ENCODE assay signal across 2 cellular contexts in the genomic region with DNA sequence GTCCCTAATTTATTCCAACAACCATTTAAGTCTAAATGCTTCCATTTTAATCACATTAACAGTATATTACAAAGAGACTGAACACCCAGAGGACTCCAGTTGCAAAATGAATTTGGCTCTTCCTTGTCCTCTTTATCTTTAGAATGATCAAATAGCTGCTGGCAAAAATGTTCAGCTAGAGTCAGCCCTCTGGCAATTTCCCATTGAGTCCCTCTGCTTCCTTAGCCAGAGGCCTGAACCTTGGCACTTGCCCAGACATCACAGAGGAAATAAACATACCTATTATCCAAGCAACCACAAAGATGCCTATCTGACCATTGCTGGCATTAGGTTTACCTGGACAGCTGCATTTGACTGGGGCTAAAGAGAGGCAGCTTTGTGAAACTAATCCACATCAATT.
TF ChIP-seq lines count a peak whose summit lies in the region.

No MANE protein-coding gene starts in this region.

TF ChIP-seq in HCT116, 20 proteins besides CTCF, POLR2A, EP300 and RAD21 (continued from another document):
- TF ChIP-seq, protein P1, sequence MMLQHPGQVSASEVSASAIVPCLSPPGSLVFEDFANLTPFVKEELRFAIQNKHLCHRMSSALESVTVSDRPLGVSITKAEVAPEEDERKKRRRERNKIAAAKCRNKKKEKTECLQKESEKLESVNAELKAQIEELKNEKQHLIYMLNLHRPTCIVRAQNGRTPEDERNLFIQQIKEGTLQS (IDR thresholded peaks at IDR 0.05): no peak
- TF ChIP-seq EGR1 (IDR thresholded peaks at IDR 0.05; ENCODE audit: low read depth): no peak

TF ChIP-seq in SK-N-SH, 30 proteins besides CTCF, POLR2A, EP300 and RAD21 (continued from another document):
- TF ChIP-seq MXI1 (IDR thresholded peaks at IDR 0.05; ENCODE audit: low read depth, low read length): no peak
- TF ChIP-seq FOSL2 (IDR thresholded peaks at IDR 0.05; ENCODE audit: borderline replicate concordance, low read depth): peak; percentile 40; the same call in 1 of the 2 replicates
- TF ChIP-seq TCF12 (IDR thresholded peaks at IDR 0.05): peak; percentile 89
- TF ChIP-seq, protein P2, sequence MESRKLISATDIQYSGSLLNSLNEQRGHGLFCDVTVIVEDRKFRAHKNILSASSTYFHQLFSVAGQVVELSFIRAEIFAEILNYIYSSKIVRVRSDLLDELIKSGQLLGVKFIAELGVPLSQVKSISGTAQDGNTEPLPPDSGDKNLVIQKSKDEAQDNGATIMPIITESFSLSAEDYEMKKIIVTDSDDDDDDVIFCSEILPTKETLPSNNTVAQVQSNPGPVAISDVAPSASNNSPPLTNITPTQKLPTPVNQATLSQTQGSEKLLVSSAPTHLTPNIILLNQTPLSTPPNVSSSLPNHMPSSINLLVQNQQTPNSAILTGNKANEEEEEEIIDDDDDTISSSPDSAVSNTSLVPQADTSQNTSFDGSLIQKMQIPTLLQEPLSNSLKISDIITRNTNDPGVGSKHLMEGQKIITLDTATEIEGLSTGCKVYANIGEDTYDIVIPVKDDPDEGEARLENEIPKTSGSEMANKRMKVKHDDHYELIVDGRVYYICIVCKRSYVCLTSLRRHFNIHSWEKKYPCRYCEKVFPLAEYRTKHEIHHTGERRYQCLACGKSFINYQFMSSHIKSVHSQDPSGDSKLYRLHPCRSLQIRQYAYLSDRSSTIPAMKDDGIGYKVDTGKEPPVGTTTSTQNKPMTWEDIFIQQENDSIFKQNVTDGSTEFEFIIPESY (IDR thresholded peaks at IDR 0.05; ENCODE audit: borderline replicate concordance, low read depth): 0 out of 2 replicates have a peak, but pooled peaks have one; percentile 12
- no peak; the same call in 1 of the 2 replicates for TF ChIP-seq RXRA (IDR thresholded peaks at IDR 0.05; ENCODE audit: borderline replicate concordance, low read depth)
- 0 out of 2 replicates have a peak, but pooled peaks have one; percentile 19 for TF ChIP-seq MEF2A (IDR thresholded peaks at IDR 0.05; ENCODE audit: borderline replicate concordance, low read depth)
- TF ChIP-seq FOXM1 (IDR thresholded peaks at IDR 0.05; ENCODE audit: low read depth): 0 out of 2 replicates have a peak, but pooled peaks have one; percentile 35
- no peak for TF ChIP-seq EZH2phosphoT487 (IDR thresholded peaks at IDR 0.05; ENCODE audit: borderline replicate concordance, low read depth)
- TF ChIP-seq TAF1 (IDR thresholded peaks at IDR 0.05; ENCODE audit: borderline replicate concordance, low read depth, low read length): no peak
- TF ChIP-seq ELF1 (IDR thresholded peaks at IDR 0.05): peak; percentile 33; the same call in 1 of the 2 replicates
- peak; percentile 95 for TF ChIP-seq NFIC (IDR thresholded peaks at IDR 0.05; ENCODE audit: borderline replicate concordance)
- no peak for TF ChIP-seq CHD2 (IDR thresholded peaks at IDR 0.05; ENCODE audit: low read length, partially characterized antibody)
- TF ChIP-seq SIN3A (IDR thresholded peaks at IDR 0.05; ENCODE audit: borderline replicate concordance, low read depth, low read length): peak; percentile 38; the same call in 1 of the 2 replicates
- TF ChIP-seq, protein P3, sequence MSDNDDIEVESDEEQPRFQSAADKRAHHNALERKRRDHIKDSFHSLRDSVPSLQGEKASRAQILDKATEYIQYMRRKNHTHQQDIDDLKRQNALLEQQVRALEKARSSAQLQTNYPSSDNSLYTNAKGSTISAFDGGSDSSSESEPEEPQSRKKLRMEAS (IDR thresholded peaks at IDR 0.05; ENCODE audit: low read depth): 0 out of 2 replicates have a peak, but pooled peaks have one; percentile 16
- no peak for TF ChIP-seq GABPA (IDR thresholded peaks at IDR 0.05; ENCODE audit: low read depth)
- TF ChIP-seq, protein P4, sequence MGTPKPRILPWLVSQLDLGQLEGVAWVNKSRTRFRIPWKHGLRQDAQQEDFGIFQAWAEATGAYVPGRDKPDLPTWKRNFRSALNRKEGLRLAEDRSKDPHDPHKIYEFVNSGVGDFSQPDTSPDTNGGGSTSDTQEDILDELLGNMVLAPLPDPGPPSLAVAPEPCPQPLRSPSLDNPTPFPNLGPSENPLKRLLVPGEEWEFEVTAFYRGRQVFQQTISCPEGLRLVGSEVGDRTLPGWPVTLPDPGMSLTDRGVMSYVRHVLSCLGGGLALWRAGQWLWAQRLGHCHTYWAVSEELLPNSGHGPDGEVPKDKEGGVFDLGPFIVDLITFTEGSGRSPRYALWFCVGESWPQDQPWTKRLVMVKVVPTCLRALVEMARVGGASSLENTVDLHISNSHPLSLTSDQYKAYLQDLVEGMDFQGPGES (IDR thresholded peaks at IDR 0.05; ENCODE audit: low read depth, low read length): no peak
- TF ChIP-seq POLR2AphosphoS5 (IDR thresholded peaks at IDR 0.05; ENCODE audit: low read depth, low read length): peak; percentile 64
- TF ChIP-seq TEAD4 (IDR thresholded peaks at IDR 0.05; ENCODE audit: borderline replicate concordance, insufficient read depth): peak; percentile 89
- TF ChIP-seq JUND (IDR thresholded peaks at IDR 0.05): peak; percentile 49
- no peak for TF ChIP-seq RFX5 (IDR thresholded peaks at IDR 0.05; ENCODE audit: low read length)
- TF ChIP-seq YY1 (IDR thresholded peaks at IDR 0.05; ENCODE audit: low read depth): no peak
- TF ChIP-seq RCOR1 (IDR thresholded peaks at IDR 0.05; ENCODE audit: low read length): peak; percentile 22; the same call in 1 of the 2 replicates
- TF ChIP-seq, protein P5, sequence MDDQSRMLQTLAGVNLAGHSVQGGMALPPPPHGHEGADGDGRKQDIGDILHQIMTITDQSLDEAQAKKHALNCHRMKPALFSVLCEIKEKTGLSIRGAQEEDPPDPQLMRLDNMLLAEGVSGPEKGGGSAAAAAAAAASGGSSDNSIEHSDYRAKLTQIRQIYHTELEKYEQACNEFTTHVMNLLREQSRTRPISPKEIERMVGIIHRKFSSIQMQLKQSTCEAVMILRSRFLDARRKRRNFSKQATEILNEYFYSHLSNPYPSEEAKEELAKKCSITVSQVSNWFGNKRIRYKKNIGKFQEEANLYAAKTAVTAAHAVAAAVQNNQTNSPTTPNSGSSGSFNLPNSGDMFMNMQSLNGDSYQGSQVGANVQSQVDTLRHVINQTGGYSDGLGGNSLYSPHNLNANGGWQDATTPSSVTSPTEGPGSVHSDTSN (IDR thresholded peaks at IDR 0.05): peak; percentile 74
- TF ChIP-seq, protein P6, sequence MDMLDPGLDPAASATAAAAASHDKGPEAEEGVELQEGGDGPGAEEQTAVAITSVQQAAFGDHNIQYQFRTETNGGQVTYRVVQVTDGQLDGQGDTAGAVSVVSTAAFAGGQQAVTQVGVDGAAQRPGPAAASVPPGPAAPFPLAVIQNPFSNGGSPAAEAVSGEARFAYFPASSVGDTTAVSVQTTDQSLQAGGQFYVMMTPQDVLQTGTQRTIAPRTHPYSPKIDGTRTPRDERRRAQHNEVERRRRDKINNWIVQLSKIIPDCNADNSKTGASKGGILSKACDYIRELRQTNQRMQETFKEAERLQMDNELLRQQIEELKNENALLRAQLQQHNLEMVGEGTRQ (IDR thresholded peaks at IDR 0.05; ENCODE audit: borderline replicate concordance, low read depth, low read length): no peak
- TF ChIP-seq, protein P7, sequence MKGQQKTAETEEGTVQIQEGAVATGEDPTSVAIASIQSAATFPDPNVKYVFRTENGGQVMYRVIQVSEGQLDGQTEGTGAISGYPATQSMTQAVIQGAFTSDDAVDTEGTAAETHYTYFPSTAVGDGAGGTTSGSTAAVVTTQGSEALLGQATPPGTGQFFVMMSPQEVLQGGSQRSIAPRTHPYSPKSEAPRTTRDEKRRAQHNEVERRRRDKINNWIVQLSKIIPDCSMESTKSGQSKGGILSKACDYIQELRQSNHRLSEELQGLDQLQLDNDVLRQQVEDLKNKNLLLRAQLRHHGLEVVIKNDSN (IDR thresholded peaks at IDR 0.05; ENCODE audit: borderline replicate concordance, low read depth): no peak
- TF ChIP-seq, protein P8, sequence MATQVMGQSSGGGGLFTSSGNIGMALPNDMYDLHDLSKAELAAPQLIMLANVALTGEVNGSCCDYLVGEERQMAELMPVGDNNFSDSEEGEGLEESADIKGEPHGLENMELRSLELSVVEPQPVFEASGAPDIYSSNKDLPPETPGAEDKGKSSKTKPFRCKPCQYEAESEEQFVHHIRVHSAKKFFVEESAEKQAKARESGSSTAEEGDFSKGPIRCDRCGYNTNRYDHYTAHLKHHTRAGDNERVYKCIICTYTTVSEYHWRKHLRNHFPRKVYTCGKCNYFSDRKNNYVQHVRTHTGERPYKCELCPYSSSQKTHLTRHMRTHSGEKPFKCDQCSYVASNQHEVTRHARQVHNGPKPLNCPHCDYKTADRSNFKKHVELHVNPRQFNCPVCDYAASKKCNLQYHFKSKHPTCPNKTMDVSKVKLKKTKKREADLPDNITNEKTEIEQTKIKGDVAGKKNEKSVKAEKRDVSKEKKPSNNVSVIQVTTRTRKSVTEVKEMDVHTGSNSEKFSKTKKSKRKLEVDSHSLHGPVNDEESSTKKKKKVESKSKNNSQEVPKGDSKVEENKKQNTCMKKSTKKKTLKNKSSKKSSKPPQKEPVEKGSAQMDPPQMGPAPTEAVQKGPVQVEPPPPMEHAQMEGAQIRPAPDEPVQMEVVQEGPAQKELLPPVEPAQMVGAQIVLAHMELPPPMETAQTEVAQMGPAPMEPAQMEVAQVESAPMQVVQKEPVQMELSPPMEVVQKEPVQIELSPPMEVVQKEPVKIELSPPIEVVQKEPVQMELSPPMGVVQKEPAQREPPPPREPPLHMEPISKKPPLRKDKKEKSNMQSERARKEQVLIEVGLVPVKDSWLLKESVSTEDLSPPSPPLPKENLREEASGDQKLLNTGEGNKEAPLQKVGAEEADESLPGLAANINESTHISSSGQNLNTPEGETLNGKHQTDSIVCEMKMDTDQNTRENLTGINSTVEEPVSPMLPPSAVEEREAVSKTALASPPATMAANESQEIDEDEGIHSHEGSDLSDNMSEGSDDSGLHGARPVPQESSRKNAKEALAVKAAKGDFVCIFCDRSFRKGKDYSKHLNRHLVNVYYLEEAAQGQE (IDR thresholded peaks at IDR 0.05; ENCODE audit: low read depth, low read length): no peak
- no peak for TF ChIP-seq NRF1 (IDR thresholded peaks at IDR 0.05; ENCODE audit: low read depth, low read length)
- TF ChIP-seq GATA2 (CRISPR knock-in tag; IDR thresholded peaks at IDR 0.05): peak; percentile 69
